In genomic region chr10:70367195-70367796, GRCh38 we compare ENCODE assay signal across 19 cellular contexts. TPM values are rescaled to one million over a fixed set of nuclear protein-coding genes. Genes with fewer than 3 reads are reported as not detected.
DNase-seq lines count a peak whose midpoint lies in the region; ATAC-seq, FAIRE-seq and TF ChIP-seq lines count a peak whose summit lies in the region.
"Had no signal": no experiment of that assay in that cellular context is flagged by ENCODE, and none has a peak within 500 bp of the region (broad histone marks: within the 10 kb centered on the region; RNA-seq: fewer than 3 reads in every experiment).

No MANE protein-coding gene starts in this region.

- TF ChIP-seq EP300 in gastroesophageal sphincter (IDR thresholded peaks at IDR 0.05) (no peak), transverse colon (IDR thresholded peaks at IDR 0.05; ENCODE audit: low read depth) (no peak)

- in situ Hi-C loops in transverse colon (cut with MboI; ENCODE audit: low pct_ligation_motif_present in 1 of 4, low pct_unique_long_range_greater_than_20kb in 1 of 4, low sequenced_read_pairs in 3 of 4): loop anchor here in 2 of 4 donors (10.0 kb wide), 1 partner anchor 152 kb away; no protein-coding TSS in a partner anchor

- H2AFZ ChIP-seq in astrocyte (ENCODE audit: low read depth, low read length): peak overlapping the region; percentile 32

- peak overlapping the region; percentile 62 for H3K27ac ChIP-seq in astrocyte (ENCODE audit: low read depth, low read length)
- H3K27ac ChIP-seq in gastroesophageal sphincter: peak overlapping the region in 3 of 4 donors; percentile 24 to 50 (median 41)
- H3K27ac ChIP-seq in transverse colon: peak overlapping the region; percentile 15 to 77 (median 68)
- H3K27ac ChIP-seq: WERI-Rb-1 had no signal

- H3K9me3 ChIP-seq in astrocyte (ENCODE audit: insufficient read depth, low read depth, low read length) (no peaks in the 10 kb centered on the region), gastroesophageal sphincter (no peaks in the 10 kb centered on the region), transverse colon (no peaks in the 10 kb centered on the region)
- H3K9me3 ChIP-seq: breast epithelium had no signal

- no peaks in the 10 kb centered on the region for H3K9me3 Mint-ChIP-seq in astrocyte (ENCODE audit: unreplicated experiment)
- no peaks in the 10 kb centered on the region for H3K9me3 Mint-ChIP-seq in stimulated activated naive CD8-positive, alpha-beta T cell treated with anti-CD3 and anti-CD28 coated beads, Interleukin-15, amount 100 ng/mL, for 72 hours
- H3K9me3 Mint-ChIP-seq: effector memory CD8-positive, alpha-beta T cell; naive B cell; stimulated activated memory B cell treated with anti-CD40 and anti-IgM and Interleukin-4, amounts not matched to agents 10 μg/mL and 1 μg/mL and 100 μg/mL, for 72 hours had no signal

- peaks cover 9% of the 10 kb centered on the region for H3K4me1 Mint-ChIP-seq in astrocyte (ENCODE audit: low read depth, unreplicated experiment)
- peaks cover 18% of the 10 kb centered on the region for H3K4me1 Mint-ChIP-seq in stimulated activated naive CD8-positive, alpha-beta T cell treated with anti-CD3 and anti-CD28 coated beads, Interleukin-15, amount 100 ng/mL, for 72 hours

- H3K4me1 ChIP-seq in astrocyte (ENCODE audit: insufficient read depth, low read length) (peaks cover 17% of the 10 kb centered on the region), gastroesophageal sphincter (peaks cover 0 to 20% (median 8%) of the 10 kb centered on the region in 3 donors), transverse colon (peaks cover 9 to 17% (median 13%) of the 10 kb centered on the region in 4 donors)

- no peak overlapping the region for H3K27ac Mint-ChIP-seq in astrocyte (ENCODE audit: unreplicated experiment)
- no peak overlapping the region for H3K27ac Mint-ChIP-seq in stimulated activated naive CD8-positive, alpha-beta T cell treated with anti-CD3 and anti-CD28 coated beads, Interleukin-15, amount 100 ng/mL, for 72 hours
- H3K27ac Mint-ChIP-seq: effector memory CD8-positive, alpha-beta T cell; naive B cell; stimulated activated memory B cell treated with anti-CD40 and anti-IgM and Interleukin-4, amounts not matched to agents 10 μg/mL and 1 μg/mL and 100 μg/mL, for 72 hours had no signal

- DNase-seq in HCEC 1CT (peak; percentile 85), astrocyte (ENCODE audit: low read depth) (peak; percentile 80), transverse colon (no peak)
- no peak for DNase-seq in stimulated activated naive CD8-positive, alpha-beta T cell treated with anti-CD3 and anti-CD28 coated beads, Interleukin-15, amount 100 ng/mL, for 72 hours
- DNase-seq: activated gamma-delta T cell treated with Interleukin-2 at 50 U/mL for 16 hours; effector memory CD8-positive, alpha-beta T cell; H7; hippocampal formation; left ventricle myocardium superior; MM.1S; naive B cell; right cardiac atrium; stimulated activated CD4-positive, alpha-beta T cell treated with anti-CD3 and anti-CD28 coated beads, Interleukin-4, amount 100 ng/mL, for 1 hour; WERI-Rb-1 had no signal

- TF ChIP-seq POLR2A in gastroesophageal sphincter (IDR thresholded peaks at IDR 0.05) (no peak), transverse colon (IDR thresholded peaks at IDR 0.05) (no peak)

- TF ChIP-seq CTCF in astrocyte (IDR thresholded peaks at IDR 0.05; ENCODE audit: insufficient read depth, low read depth, low read length) (no peak), gastroesophageal sphincter (IDR thresholded peaks at IDR 0.05) (no peak), transverse colon (IDR thresholded peaks at IDR 0.05) (no peak)

- H3K4me3 ChIP-seq in astrocyte (ENCODE audit: insufficient read depth, low read depth, low read length) (peak overlapping the region; percentile 0), gastroesophageal sphincter (no peak overlapping the region), transverse colon (no peak overlapping the region)
- H3K4me3 ChIP-seq: breast epithelium had no signal

- WGBS in gastroesophageal sphincter (ENCODE audit: low coverage in 1 of 2), 2 donors: 42 to 62% methylated on average over 6 to 8 of the region's 8 CpGs
- WGBS in transverse colon (ENCODE audit: low coverage in 1 of 2), 2 donors: 55 to 62% methylated on average over 4 to 8 of the region's 8 CpGs

- peak; percentile 49 for FAIRE-seq in astrocyte (lab: Jason Lieb, UNC)

- peak overlapping the region; percentile 68 for H3K4me2 ChIP-seq in astrocyte (ENCODE audit: low read length)

- no peaks in the 10 kb centered on the region for H3K79me2 ChIP-seq in astrocyte (ENCODE audit: insufficient read depth, low read length)

- H3K36me3 ChIP-seq in astrocyte (ENCODE audit: insufficient read depth, low read length) (no peaks in the 10 kb centered on the region), gastroesophageal sphincter (peaks cover 0 to 8% of the 10 kb centered on the region in 2 donors), transverse colon (no peaks in the 10 kb centered on the region)
- H3K36me3 ChIP-seq: breast epithelium had no signal

- no peaks in the 10 kb centered on the region for H4K20me1 ChIP-seq in astrocyte (ENCODE audit: insufficient read depth, low read length)

- intact Hi-C loops in transverse colon (cut with DNase I; ENCODE audit: low total_unique reads): no loop called here

- H3K4me3 Mint-ChIP-seq in astrocyte (ENCODE audit: unreplicated experiment): no peak overlapping the region
- H3K4me3 Mint-ChIP-seq in stimulated activated naive CD8-positive, alpha-beta T cell treated with anti-CD3 and anti-CD28 coated beads, Interleukin-15, amount 100 ng/mL, for 72 hours: no peak overlapping the region
- H3K4me3 Mint-ChIP-seq: effector memory CD8-positive, alpha-beta T cell; naive B cell; stimulated activated memory B cell treated with anti-CD40 and anti-IgM and Interleukin-4, amounts not matched to agents 10 μg/mL and 1 μg/mL and 100 μg/mL, for 72 hours had no signal

- no peaks in the 10 kb centered on the region for H3K36me3 Mint-ChIP-seq in astrocyte (ENCODE audit: low read depth, unreplicated experiment)
- H3K36me3 Mint-ChIP-seq: naive B cell; stimulated activated memory B cell treated with anti-CD40 and anti-IgM and Interleukin-4, amounts not matched to agents 10 μg/mL and 1 μg/mL and 100 μg/mL, for 72 hours had no signal

- H3K9ac ChIP-seq in astrocyte (ENCODE audit: low read length): peak overlapping the region; percentile 42

- H3K27me3 Mint-ChIP-seq in astrocyte (ENCODE audit: low read depth, unreplicated experiment): no peaks in the 10 kb centered on the region
- H3K27me3 Mint-ChIP-seq in stimulated activated naive CD8-positive, alpha-beta T cell treated with anti-CD3 and anti-CD28 coated beads, Interleukin-15, amount 100 ng/mL, for 72 hours: no peaks in the 10 kb centered on the region
- H3K27me3 Mint-ChIP-seq: effector memory CD8-positive, alpha-beta T cell; naive B cell; stimulated activated memory B cell treated with anti-CD40 and anti-IgM and Interleukin-4, amounts not matched to agents 10 μg/mL and 1 μg/mL and 100 μg/mL, for 72 hours had no signal

- H3K27me3 ChIP-seq in astrocyte (ENCODE audit: insufficient read depth, low read length) (no peaks in the 10 kb centered on the region), gastroesophageal sphincter (no peaks in the 10 kb centered on the region), transverse colon (no peaks in the 10 kb centered on the region)
- H3K27me3 ChIP-seq: breast epithelium had no signal

- ATAC-seq in gastroesophageal sphincter (no peak), HG03442 (IDR thresholded peaks at IDR 0.05; ENCODE audit: unreplicated experiment) (no peak), GM21528 (IDR thresholded peaks at IDR 0.05; ENCODE audit: low FRiP score, unreplicated experiment) (no peak)
- ATAC-seq in stimulated activated naive CD8-positive, alpha-beta T cell treated with anti-CD3 and anti-CD28 coated beads, Interleukin-15, amount 100 ng/mL, for 72 hours: no peak
- ATAC-seq: effector memory CD8-positive, alpha-beta T cell; left ventricle myocardium superior; right cardiac atrium; stimulated activated memory B cell treated with anti-CD40 and anti-IgM and Interleukin-4, amounts not matched to agents 10 μg/mL and 1 μg/mL and 100 μg/mL, for 72 hours had no signal

RNA-seq across cellular contexts. Expression of gene LRRC20, which starts 15.1 kb away (rescaled TPM):
- total RNA-seq in astrocyte: 7.4 and 7.8 TPM in 2 replicates
- 10 to 100 TPM in 2 of 4 donors, 1 to 10 TPM in 2; 7.5 to 18.8 (median 10.1) TPM for total RNA-seq in gastroesophageal sphincter
- 10 to 100 TPM in 1 of 4 donors, 1 to 10 TPM in 3; 2.8 to 10.5 (median 5.9) TPM for total RNA-seq in transverse colon

RNA-seq across cellular contexts. Expression of gene EIF4EBP2, which starts 36.6 kb away (rescaled TPM):
- total RNA-seq in astrocyte (73.2 and 74.0 TPM in 2 replicates), gastroesophageal sphincter (10 to 100 TPM; 83.8 to 93.7 (median 90.6) TPM), transverse colon (100 to 1,000 TPM in 3 of 4 donors, 10 to 100 TPM in 1; 43.6 to 117 (median 110) TPM)

Comparison
In these comparisons a context has a peak if more than half of its experiments do, and no peak if none do; other contexts are left out.
1. DNase-seq: peak in HCEC 1CT (single experiment) and astrocyte (single experiment); none in transverse colon (single experiment) and stimulated activated naive CD8-positive, alpha-beta T cell treated with anti-CD3 and anti-CD28 coated beads, Interleukin-15, amount 100 ng/mL, for 72 hours (0 of 2).
2. Peak in every context shown above with its lines, with median percentiles within 50 percentile points of each other: H3K27ac ChIP-seq.